1 cellular context compared by ENCODE assay signal in the genomic region with DNA sequence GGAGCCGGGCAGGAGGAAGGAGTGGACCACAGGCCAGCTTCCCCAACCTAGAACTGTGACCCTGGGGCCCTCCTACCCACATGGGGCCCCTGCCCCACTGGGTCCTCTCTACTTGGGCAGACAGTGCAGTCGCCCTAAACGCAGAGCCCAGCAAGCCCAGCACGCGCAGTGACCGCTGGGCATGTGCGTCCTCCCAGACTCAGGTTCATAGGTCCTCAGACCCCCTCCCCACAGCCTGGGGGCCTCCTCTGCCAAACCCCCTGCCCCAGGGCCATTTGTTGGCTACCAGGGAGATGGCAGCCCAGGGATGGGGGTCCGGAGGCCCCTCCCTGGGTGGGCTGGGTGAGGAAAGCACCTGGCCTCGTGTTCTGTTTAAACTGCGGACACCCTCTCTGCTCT.
TF ChIP-seq lines count a peak whose summit lies in the region.

No MANE protein-coding gene starts in this region.

TF ChIP-seq in K562, 482 proteins besides CTCF, POLR2A, EP300 and RAD21 (continued from another document):
- TF ChIP-seq ZBTB40 (IDR thresholded peaks at IDR 0.05): no peak
- TF ChIP-seq ZBTB40 (CRISPR knock-in tag; IDR thresholded peaks at IDR 0.05): peak; percentile 58; the same call in 1 of the 2 replicates
